In the genomic region with DNA sequence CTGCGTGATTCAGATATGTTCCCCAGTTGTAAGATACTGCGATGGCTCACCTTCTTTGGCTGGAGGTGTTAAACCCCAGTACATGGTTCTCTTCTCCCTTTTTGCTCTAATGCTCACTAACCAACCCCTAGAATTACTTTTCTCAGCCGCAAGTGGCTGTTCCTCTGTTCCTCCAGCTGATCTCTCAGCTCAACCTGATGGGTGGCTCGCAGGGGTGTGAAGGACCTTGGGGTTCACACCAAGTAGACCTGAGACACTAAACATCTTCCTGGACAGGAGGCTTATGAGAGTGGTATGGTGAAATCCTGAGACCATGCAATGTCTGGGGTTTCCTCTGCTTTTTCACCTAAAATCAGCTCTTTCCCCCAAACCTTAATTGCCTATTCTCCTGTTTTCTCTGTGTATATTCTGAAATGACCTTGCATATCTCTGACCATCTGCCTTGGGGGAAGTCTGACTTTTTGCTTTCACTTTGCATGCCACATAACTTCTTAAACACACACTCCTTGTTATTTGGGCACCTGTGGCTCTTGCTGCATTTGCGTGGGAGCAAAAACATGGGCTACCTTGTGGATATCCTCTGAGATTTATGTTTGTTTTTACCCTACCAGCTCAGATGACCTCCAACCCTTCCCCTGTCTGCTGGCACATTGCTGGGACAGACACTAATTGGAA, we compare ENCODE assay signal across 17 cellular contexts. TPM values are rescaled to one million over a fixed set of nuclear protein-coding genes. Genes with fewer than 3 reads are reported as not detected.
DNase-seq lines count a peak whose midpoint lies in the region; ATAC-seq, FAIRE-seq and TF ChIP-seq lines count a peak whose summit lies in the region.
"Had no signal": no experiment of that assay in that cellular context is flagged by ENCODE, and none has a peak within 500 bp of the region (broad histone marks: within the 10 kb centered on the region; RNA-seq: fewer than 3 reads in every experiment).

No MANE protein-coding gene starts in this region.

- peaks cover 13% of the 10 kb centered on the region for H3K27me3 ChIP-seq in A673 (replicated peaks; ENCODE audit: insufficient read depth, low read depth, low read length, poor library complexity)
- H3K27me3 ChIP-seq: BE2C, SJSA1 had no signal

- H3K4me3 ChIP-seq in A673 (ENCODE audit: low read depth, low read length, poor library complexity, severe bottlenecking), result no peak overlapping the region
- H3K4me3 ChIP-seq: MG63, SJSA1 had no signal

- ATAC-seq in GM19463 (IDR thresholded peaks at IDR 0.05; ENCODE audit: unreplicated experiment) (peak; percentile 46), HG03432 (IDR thresholded peaks at IDR 0.05; ENCODE audit: unreplicated experiment) (peak; percentile 46)
- ATAC-seq: HepG2 had no signal

- H3K9me3 ChIP-seq in A673 (ENCODE audit: low read depth, low read length, poor library complexity, severe bottlenecking), result no peaks in the 10 kb centered on the region
- H3K9me3 ChIP-seq: BE2C, MG63, SJSA1 had no signal

- H3K9me3 Mint-ChIP-seq in immature natural killer cell, result no peaks in the 10 kb centered on the region

- H3K27ac Mint-ChIP-seq in immature natural killer cell, result peak overlapping the region; percentile 5 to 86 (median 44)
- H3K27ac Mint-ChIP-seq: H9 had no signal

- TF ChIP-seq CTCF in A673 (conservative IDR thresholded peaks at IDR 0.05; ENCODE audit: low read depth, low read length), result no peak

- CTCF ChIA-PET in A673 (lab: Charles Lee), result no interaction called here

- DNase-seq in GM18507 (ENCODE audit: extremely low spot score, insufficient read length, low read depth) (no peak), immature natural killer cell (peak; percentile 27 to 55 (median 44)), pons (ENCODE audit: low spot score) (no peak), 8988T (no peak), A673 (ENCODE audit: low spot score) (no peak)
- DNase-seq in activated naive CD4-positive, alpha-beta T cell treated with anti-CD3 and anti-CD28 coated beads, Interleukin-2, amount 50 U/mL, for 16 hours, result no peak
- DNase-seq: BE2C, H9, MG63, NCI-H1105, NCI-H1694 treated with DMSO at 0.1 percent for 48 hours had no signal

- no peaks in the 10 kb centered on the region for H3K4me1 ChIP-seq in A673 (ENCODE audit: insufficient read depth, low read length, poor library complexity, severe bottlenecking)
- H3K4me1 ChIP-seq: BE2C, SJSA1 had no signal

- POLR2A ChIA-PET in A673 (lab: Charles Lee; ENCODE audit: low non-redundant PET), result no interaction called here

- peaks cover 0 to 12% (median 3%) of the 10 kb centered on the region in 3 donors for H3K27me3 Mint-ChIP-seq in immature natural killer cell (ENCODE audit: low read depth in 3 of 3)

- H3K27ac ChIP-seq in A673 (ENCODE audit: low read depth, low read length, poor library complexity, severe bottlenecking), result no peak overlapping the region
- H3K27ac ChIP-seq: KMS-11, SJSA1 had no signal

- FAIRE-seq in GM18507 (lab: Jason Lieb, UNC), result peak; percentile 84
- FAIRE-seq: HepG2 had no signal

- BruUV-seq in A673 (replicated peaks; lab: Mats Ljungman, UMichigan), result no TSS peak

- H3K36me3 Mint-ChIP-seq in immature natural killer cell, result no peaks in the 10 kb centered on the region

- no peaks in the 10 kb centered on the region for H3K36me3 ChIP-seq in A673 (ENCODE audit: insufficient read depth, low read length, poor library complexity, severe bottlenecking)
- H3K36me3 ChIP-seq: BE2C, MG63, SJSA1 had no signal

- H3K4me3 Mint-ChIP-seq in immature natural killer cell, result peak overlapping the region; percentile 47 to 74 (median 54)
- H3K4me3 Mint-ChIP-seq: H9 had no signal

- intact Hi-C loops in A673 (cut with micrococcal nuclease; ENCODE audit: unreplicated experiment), result no loop called here

- H3K4me1 Mint-ChIP-seq in immature natural killer cell, result peaks cover 23 to 35% of the 10 kb centered on the region in 2 donors

RNA-seq across cellular contexts. Expression of a gene that starts 15.9 kb away (rescaled TPM):
- polyA plus RNA-seq in immature natural killer cell, result not detected
- total RNA-seq in A673 (2021), result not detected in 2 replicates
- total RNA-seq: H9, HepG2, SJSA1 had no signal
- polyA plus RNA-seq: AG04450, HepG2 had no signal

RNA-seq across cellular contexts. Expression of a gene that starts 27.7 kb away (rescaled TPM):
- polyA plus RNA-seq in immature natural killer cell, result not detected
- total RNA-seq in A673 (2021), result not detected in 2 replicates
- total RNA-seq: H9, HepG2, SJSA1 had no signal
- polyA plus RNA-seq: AG04450, HepG2 had no signal

RNA-seq across cellular contexts. Expression of a gene that starts 38.6 kb away (rescaled TPM):
- polyA plus RNA-seq in immature natural killer cell, result not detected
- total RNA-seq in A673 (2021), result not detected in 2 replicates
- total RNA-seq: H9, HepG2, SJSA1 had no signal
- polyA plus RNA-seq: AG04450, HepG2 had no signal

RNA-seq across cellular contexts. Expression of a gene that starts 48.7 kb away (rescaled TPM):
- polyA plus RNA-seq in immature natural killer cell, result not detected
- not detected in 2 replicates for total RNA-seq in A673 (2021)
- total RNA-seq: H9, HepG2, SJSA1 had no signal
- polyA plus RNA-seq: AG04450, HepG2 had no signal

RNA-seq across cellular contexts. Expression of a gene that starts 49.4 kb away (rescaled TPM):
- polyA plus RNA-seq in immature natural killer cell, result not detected
- total RNA-seq in A673 (2021), result not detected in 2 replicates
- total RNA-seq: H9, HepG2, SJSA1 had no signal
- polyA plus RNA-seq: AG04450, HepG2 had no signal

Comparison
In these comparisons a context has a peak if more than half of its experiments do, and no peak if none do; other contexts are left out.
1. DNase-seq: peak in immature natural killer cell (3 of 3); none in GM18507 (single experiment), activated naive CD4-positive, alpha-beta T cell treated with anti-CD3 and anti-CD28 coated beads, Interleukin-2, amount 50 U/mL, for 16 hours (single experiment), pons (single experiment), 8988T (single experiment) and A673 (single experiment).